ENCODE assay signal across 9 cellular contexts in the genomic region with DNA sequence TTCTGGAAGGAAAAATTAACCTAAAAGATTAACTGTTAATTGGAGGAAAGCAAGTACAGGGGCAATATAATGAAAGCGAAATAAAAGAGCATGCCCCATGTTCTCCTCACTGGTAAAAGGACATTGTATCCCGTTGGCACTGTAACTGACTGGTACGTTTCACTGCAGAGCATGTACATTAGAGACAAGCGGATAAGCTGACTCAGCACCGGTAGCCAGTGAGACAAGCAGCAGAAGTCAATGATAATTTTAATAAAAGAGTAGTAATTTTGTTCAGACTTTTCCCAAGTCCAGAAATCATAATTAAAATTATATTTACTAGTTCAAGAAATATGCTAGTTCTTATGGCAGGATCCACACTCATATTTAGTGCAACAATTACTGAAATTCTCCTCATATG.
"Had no signal": no experiment of that assay in that cellular context is flagged by ENCODE, and none has a peak within 500 bp of the region (broad histone marks: within the 10 kb centered on the region; RNA-seq: fewer than 3 reads in every experiment).

No MANE protein-coding gene starts in this region.

- H3K4me3 Mint-ChIP-seq: H9 had no signal

- DNase-seq: GM23248, GOT3, H9, HCEC 1CT, Karpas-422, KBM-7 had no signal

- H3K27ac ChIP-seq: GM23248, KMS-11 had no signal

- H3K9ac ChIP-seq: GM23248, KMS-11 had no signal

- H3K4me2 ChIP-seq: KMS-11 had no signal

- H3K4me1 Mint-ChIP-seq: H9 had no signal

- FAIRE-seq: H54, HTR-8/SVneo had no signal

- H3K4me3 ChIP-seq: GM23248 had no signal

- H3K27ac Mint-ChIP-seq: H9 had no signal

- H2AFZ ChIP-seq: GM23248 had no signal
